9 cellular contexts compared by ENCODE assay signal in genomic region chr19:4830332-4830731, GRCh38. TPM values are rescaled to one million over a fixed set of nuclear protein-coding genes. Genes with fewer than 3 reads are reported as not detected.
A peak's percentile ranks its signal among the peaks of the same experiment; 100 is the strongest.
DNase-seq lines count a peak whose midpoint lies in the region; ATAC-seq and TF ChIP-seq lines count a peak whose summit lies in the region.
"Had no signal": no experiment of that assay in that cellular context is flagged by ENCODE, and none has a peak within 500 bp of the region (broad histone marks: within the 10 kb centered on the region; RNA-seq: fewer than 3 reads in every experiment).

No MANE protein-coding gene starts in this region.

- H3K4me3 ChIP-seq in AG09309 (ENCODE audit: control insufficient read depth, low read depth, low read length) (peak overlapping the region; percentile 89), LNCaP clone FGC (ENCODE audit: low read depth, low read length) (peak overlapping the region; percentile 80)

- peak overlapping the region; percentile 93 for H3K27ac Mint-ChIP-seq in natural killer cell treated with Interleukin-12 subunit alpha and Interleukin-12 subunit beta and Interleukin-15 and Interleukin-18, amount 100 ng/mL, for 72 hours

- H3K27me3 Mint-ChIP-seq in natural killer cell treated with Interleukin-12 subunit alpha and Interleukin-12 subunit beta and Interleukin-15 and Interleukin-18, amount 100 ng/mL, for 72 hours = no peaks in the 10 kb centered on the region

- no peaks in the 10 kb centered on the region for H3K9me3 Mint-ChIP-seq in natural killer cell treated with Interleukin-12 subunit alpha and Interleukin-12 subunit beta and Interleukin-15 and Interleukin-18, amount 100 ng/mL, for 72 hours

- H3K36me3 Mint-ChIP-seq in natural killer cell treated with Interleukin-12 subunit alpha and Interleukin-12 subunit beta and Interleukin-15 and Interleukin-18, amount 100 ng/mL, for 72 hours = peaks cover 8% of the 10 kb centered on the region

- TF ChIP-seq CTCF in AG09309 (IDR thresholded peaks at IDR 0.05; ENCODE audit: control insufficient read depth, insufficient read depth, low read depth, low read length, missing control alignments) (no peak), LNCaP clone FGC (IDR thresholded peaks at IDR 0.05; ENCODE audit: control insufficient read depth, extremely low read depth, insufficient read depth) (no peak)

- peak overlapping the region; percentile 94 for H3K4me3 Mint-ChIP-seq in natural killer cell treated with Interleukin-12 subunit alpha and Interleukin-12 subunit beta and Interleukin-15 and Interleukin-18, amount 100 ng/mL, for 72 hours

- H3K4me1 Mint-ChIP-seq in natural killer cell treated with Interleukin-12 subunit alpha and Interleukin-12 subunit beta and Interleukin-15 and Interleukin-18, amount 100 ng/mL, for 72 hours (ENCODE audit: low read depth in 2 of 2) = peaks cover 20 to 27% of the 10 kb centered on the region in 2 donors

- no peak for DNase-seq in AG09309 (ENCODE audit: low read depth)
- DNase-seq in LNCaP clone FGC (ENCODE audit: low read depth) = no peak
- no peak for DNase-seq in natural killer cell treated with Interleukin-12 subunit alpha and Interleukin-12 subunit beta and Interleukin-15 and Interleukin-18, amount 100 ng/mL, for 72 hours (ENCODE audit: low spot score)
- DNase-seq in effector CD4-positive, alpha-beta T cell = no peak
- no peak for DNase-seq in RKO (ENCODE audit: low spot score)
- no peak for DNase-seq in NCI-H2227 (lab: John Stamatoyannopoulos, UW; ENCODE audit: unreplicated experiment)
- DNase-seq: SHP77 had no signal

- ATAC-seq in natural killer cell treated with Interleukin-12 subunit alpha and Interleukin-12 subunit beta and Interleukin-15 and Interleukin-18, amount 100 ng/mL, for 72 hours = no peak
- no peak for ATAC-seq in HG03457 (IDR thresholded peaks at IDR 0.05; ENCODE audit: unreplicated experiment)

- H3K27ac ChIP-seq in cingulate gyrus (ENCODE audit: low read depth, low read length) = peak overlapping the region; percentile 63

RNA-seq across cellular contexts. Expression of gene TICAM1, which starts 1.2 kb away (rescaled TPM):
- total RNA-seq in natural killer cell treated with Interleukin-12 subunit alpha and Interleukin-12 subunit beta and Interleukin-15 and Interleukin-18, amount 100 ng/mL, for 72 hours = 10 to 100 TPM; 42.6 to 47.0 TPM

RNA-seq across cellular contexts. Expression of gene PLIN3, which starts 37.1 kb away (rescaled TPM):
- total RNA-seq in natural killer cell treated with Interleukin-12 subunit alpha and Interleukin-12 subunit beta and Interleukin-15 and Interleukin-18, amount 100 ng/mL, for 72 hours = 10 to 100 TPM; 25.1 to 34.0 TPM

RNA-seq across cellular contexts. Expression of gene FEM1A, which starts 38.8 kb away (rescaled TPM):
- total RNA-seq in natural killer cell treated with Interleukin-12 subunit alpha and Interleukin-12 subunit beta and Interleukin-15 and Interleukin-18, amount 100 ng/mL, for 72 hours = 10 to 100 TPM; 19.7 to 24.0 TPM
